In the genomic region with DNA sequence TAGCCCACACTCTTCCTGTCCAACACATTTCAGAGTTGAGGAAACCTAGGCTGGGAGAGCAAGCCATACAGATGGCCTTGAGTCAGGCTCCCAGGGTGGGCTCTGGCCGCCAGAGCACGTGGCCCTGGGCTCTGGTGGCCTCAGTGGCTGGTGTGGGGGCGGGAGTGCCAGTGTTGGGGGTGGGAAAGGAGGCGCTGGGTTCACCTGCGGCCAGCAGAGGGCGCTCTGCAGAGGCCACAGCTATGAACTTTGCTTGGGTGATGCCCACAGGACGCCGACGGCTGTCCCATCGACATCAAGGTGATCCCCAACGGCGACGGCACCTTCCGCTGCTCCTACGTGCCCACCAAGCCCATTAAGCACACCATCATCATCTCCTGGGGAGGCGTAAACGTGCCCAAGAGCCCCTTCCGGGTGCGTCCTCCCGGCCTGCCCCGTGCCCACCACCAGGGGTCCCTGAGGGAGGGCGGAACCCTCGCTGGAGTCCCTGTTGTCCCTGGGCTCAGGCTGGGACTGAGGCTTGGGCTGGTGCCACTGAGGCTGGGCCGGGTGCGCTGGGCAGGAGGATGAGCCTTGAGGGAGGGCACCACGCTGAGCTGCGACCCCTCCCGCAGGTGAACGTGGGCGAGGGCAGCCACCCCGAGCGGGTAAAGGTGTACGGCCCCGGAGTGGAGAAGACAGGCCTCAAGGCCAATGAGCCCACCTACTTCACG, we compare ENCODE assay signal across 8 cellular contexts. TPM values are rescaled to one million over a fixed set of nuclear protein-coding genes. Genes with fewer than 3 reads are reported as not detected.
DNase-seq lines count a peak whose midpoint lies in the region; ATAC-seq, FAIRE-seq and TF ChIP-seq lines count a peak whose summit lies in the region.

No MANE protein-coding gene starts in this region.

- H3K4me1 ChIP-seq in DOHH2 (ENCODE audit: control insufficient read depth, low read length) (peaks cover 17% of the 10 kb centered on the region), Loucy (ENCODE audit: insufficient read depth, low read length, poor library complexity, severe bottlenecking) (peaks cover 7% of the 10 kb centered on the region), neural progenitor cell (no peaks in the 10 kb centered on the region), uterus (no peaks in the 10 kb centered on the region)

- peaks cover 3% of the 10 kb centered on the region for H3K27me3 Mint-ChIP-seq in neural progenitor cell (ENCODE audit: insufficient read depth, low read depth)
- H3K27me3 Mint-ChIP-seq in stimulated activated memory B cell treated with anti-CD40 and anti-IgM and Interleukin-4, amounts not matched to agents 10 μg/mL and 1 μg/mL and 100 μg/mL, for 72 hours: peaks cover 10% of the 10 kb centered on the region

- H2AFZ ChIP-seq in Loucy (ENCODE audit: low read length) (peak overlapping the region; percentile 88), neural progenitor cell (replicated peaks) (no peak overlapping the region)

- no peak overlapping the region for H3K27ac ChIP-seq in DOHH2 (ENCODE audit: low read depth, low read length)
- no peak overlapping the region for H3K27ac ChIP-seq in neural progenitor cell
- no peak overlapping the region for H3K27ac ChIP-seq in uterus

- H3F3A ChIP-seq in DOHH2 (ENCODE audit: control insufficient read depth, insufficient read depth) (no peaks in the 10 kb centered on the region), Loucy (ENCODE audit: low read depth) (no peaks in the 10 kb centered on the region), neural progenitor cell (ENCODE audit: low read depth) (peaks cover 5% of the 10 kb centered on the region)

- H3K27me3 ChIP-seq in DOHH2 (ENCODE audit: control insufficient read depth, low read length): no peaks in the 10 kb centered on the region
- H3K27me3 ChIP-seq in Loucy (ENCODE audit: insufficient read depth, low read length, poor library complexity, severe bottlenecking): no peaks in the 10 kb centered on the region
- H3K27me3 ChIP-seq in neural progenitor cell: no peaks in the 10 kb centered on the region
- H3K27me3 ChIP-seq in uterus: no peaks in the 10 kb centered on the region

- H3K36me3 ChIP-seq in DOHH2 (ENCODE audit: control insufficient read depth, low read length): no peaks in the 10 kb centered on the region
- no peaks in the 10 kb centered on the region for H3K36me3 ChIP-seq in Loucy (ENCODE audit: insufficient read depth, low read length)
- no peaks in the 10 kb centered on the region for H3K36me3 ChIP-seq in neural progenitor cell
- no peaks in the 10 kb centered on the region for H3K36me3 ChIP-seq in uterus

- no peak for TF ChIP-seq POLR2A in uterus (IDR thresholded peaks at IDR 0.05)

- TF ChIP-seq CTCF in DOHH2 (IDR thresholded peaks at IDR 0.05; ENCODE audit: low read depth, low read length, poor library complexity, severe bottlenecking): peak; percentile 100
- peak; percentile 92 for TF ChIP-seq CTCF in Loucy (conservative IDR thresholded peaks at IDR 0.05; ENCODE audit: low read length)
- peak; percentile 65 for TF ChIP-seq CTCF in epithelial cell of proximal tubule (conservative IDR thresholded peaks at IDR 0.05; ENCODE audit: low read depth, low read length)
- TF ChIP-seq CTCF in neural progenitor cell (IDR thresholded peaks at IDR 0.05): peak; percentile 89
- TF ChIP-seq CTCF in uterus (IDR thresholded peaks at IDR 0.05): peak; percentile 26 to 67 (median 48)

- DNase-seq in activated CD4-positive, alpha-beta T cell treated with anti-CD3 and anti-CD28 coated beads, Interleukin-2, amount 50 U/mL, for 48 hours: peak; percentile 71 to 72
- DNase-seq in epithelial cell of proximal tubule (ENCODE audit: low read depth): no peak
- peak; percentile 77 for DNase-seq in neural progenitor cell (ENCODE audit: low spot score)
- DNase-seq in uterus: no peak
- DNase-seq in HTR-8/SVneo (ENCODE audit: insufficient read length, low spot score): no peak

- H3K36me3 Mint-ChIP-seq in neural progenitor cell: peaks cover 2% of the 10 kb centered on the region
- H3K36me3 Mint-ChIP-seq in stimulated activated memory B cell treated with anti-CD40 and anti-IgM and Interleukin-4, amounts not matched to agents 10 μg/mL and 1 μg/mL and 100 μg/mL, for 72 hours: no peaks in the 10 kb centered on the region

- H3K4me2 ChIP-seq in DOHH2 (ENCODE audit: low read length) (peak overlapping the region; percentile 71), Loucy (ENCODE audit: low read depth, low read length, poor library complexity, severe bottlenecking) (peak overlapping the region; percentile 41), neural progenitor cell (no peak overlapping the region)

- H3K4me3 Mint-ChIP-seq in neural progenitor cell: no peak overlapping the region
- no peak overlapping the region for H3K4me3 Mint-ChIP-seq in stimulated activated memory B cell treated with anti-CD40 and anti-IgM and Interleukin-4, amounts not matched to agents 10 μg/mL and 1 μg/mL and 100 μg/mL, for 72 hours

- H3K9me3 ChIP-seq in DOHH2 (ENCODE audit: control insufficient read depth, insufficient read depth, low read length) (no peaks in the 10 kb centered on the region), Loucy (ENCODE audit: insufficient read depth, low read depth, low read length) (no peaks in the 10 kb centered on the region), neural progenitor cell (ENCODE audit: low read depth) (no peaks in the 10 kb centered on the region), uterus (no peaks in the 10 kb centered on the region)

- H3K9ac ChIP-seq in Loucy (ENCODE audit: low read depth, low read length, poor library complexity, severe bottlenecking): peak overlapping the region; percentile 49
- no peak overlapping the region for H3K9ac ChIP-seq in neural progenitor cell

- no peaks in the 10 kb centered on the region for H3K4me1 Mint-ChIP-seq in neural progenitor cell
- H3K4me1 Mint-ChIP-seq in stimulated activated memory B cell treated with anti-CD40 and anti-IgM and Interleukin-4, amounts not matched to agents 10 μg/mL and 1 μg/mL and 100 μg/mL, for 72 hours: peaks cover 26% of the 10 kb centered on the region

- H4K20me1 ChIP-seq in DOHH2 (ENCODE audit: control insufficient read depth, insufficient read depth, low read depth, low read length) (no peaks in the 10 kb centered on the region), Loucy (ENCODE audit: insufficient read depth, low read length, poor library complexity, severe bottlenecking) (no peaks in the 10 kb centered on the region), neural progenitor cell (ENCODE audit: low read depth) (no peaks in the 10 kb centered on the region)

- H3K79me2 ChIP-seq in DOHH2 (ENCODE audit: control insufficient read depth, low read length) (no peaks in the 10 kb centered on the region), Loucy (ENCODE audit: insufficient read depth, low read length) (no peaks in the 10 kb centered on the region), neural progenitor cell (ENCODE audit: low read depth) (no peaks in the 10 kb centered on the region)

- no peak overlapping the region for H3K27ac Mint-ChIP-seq in neural progenitor cell
- H3K27ac Mint-ChIP-seq in stimulated activated memory B cell treated with anti-CD40 and anti-IgM and Interleukin-4, amounts not matched to agents 10 μg/mL and 1 μg/mL and 100 μg/mL, for 72 hours: no peak overlapping the region

- H3K9me3 Mint-ChIP-seq in neural progenitor cell: no peaks in the 10 kb centered on the region
- H3K9me3 Mint-ChIP-seq in stimulated activated memory B cell treated with anti-CD40 and anti-IgM and Interleukin-4, amounts not matched to agents 10 μg/mL and 1 μg/mL and 100 μg/mL, for 72 hours: no peaks in the 10 kb centered on the region

- FAIRE-seq in HTR-8/SVneo (lab: Jason Lieb, UNC): no peak

- no peak for ATAC-seq in stimulated activated memory B cell treated with anti-CD40 and anti-IgM and Interleukin-4, amounts not matched to agents 10 μg/mL and 1 μg/mL and 100 μg/mL, for 72 hours

- H3K4me3 ChIP-seq in DOHH2 (ENCODE audit: low read length) (peak overlapping the region; percentile 61), Loucy (ENCODE audit: low read length, poor library complexity, severe bottlenecking) (no peak overlapping the region), epithelial cell of proximal tubule (ENCODE audit: low read depth, low read length) (no peak overlapping the region), neural progenitor cell (no peak overlapping the region), uterus (no peak overlapping the region)

- intact Hi-C loops in uterus (cut with DNase I; ENCODE audit: low total_unique reads): no loop called here

- H3K9me2 ChIP-seq in DOHH2 (replicated peaks; ENCODE audit: control insufficient read depth, low read length) (no peaks in the 10 kb centered on the region), Loucy (replicated peaks; ENCODE audit: low read depth, low read length) (no peaks in the 10 kb centered on the region)

RNA-seq across cellular contexts. Expression of a gene that starts 11.9 kb away (rescaled TPM):
- 149 and 173 TPM in 2 replicates for total RNA-seq in epithelial cell of proximal tubule
- 6.7 and 23.7 TPM in 2 replicates for total RNA-seq in neural progenitor cell (ENCODE audit: low replicate concordance)
- 100 to 1,000 TPM in 2 of 4 donors, 10 to 100 TPM in 2; 16.5 to 126 (median 105) TPM for total RNA-seq in uterus

RNA-seq across cellular contexts. Expression of a gene that starts 20.5 kb away (rescaled TPM):
- total RNA-seq in epithelial cell of proximal tubule (69.5 and 134 TPM in 2 replicates), neural progenitor cell (ENCODE audit: low replicate concordance) (61.4 and 81.8 TPM in 2 replicates), uterus (100 to 1,000 TPM in 1 of 4 donors, 10 to 100 TPM in 3; 31.2 to 137 (median 61.3) TPM)

RNA-seq across cellular contexts. Expression of a gene that starts 50.3 kb away (rescaled TPM):
- total RNA-seq in epithelial cell of proximal tubule (2.0 and 4.5 TPM in 2 replicates), neural progenitor cell (ENCODE audit: low replicate concordance) (93.6 and 115 TPM in 2 replicates), uterus (10 to 100 TPM; 11.5 to 26.4 (median 14.8) TPM)

Comparison
In these comparisons a context has a peak if more than half of its experiments do, and no peak if none do; other contexts are left out.
1. CTCF ChIP-seq: peak in every context shown above with its lines; median percentile 100 in DOHH2; 92 in Loucy; 89 in neural progenitor cell; 65 in epithelial cell of proximal tubule; 48 in uterus.
2. DNase-seq: peak in activated CD4-positive, alpha-beta T cell treated with anti-CD3 and anti-CD28 coated beads, Interleukin-2, amount 50 U/mL, for 48 hours (2 of 2) and neural progenitor cell (single experiment); none in epithelial cell of proximal tubule (single experiment), uterus (0 of 2) and HTR-8/SVneo (single experiment).